ENCODE assay signal across 12 cellular contexts in genomic region chr3:58164916-58165821, GRCh38. TPM values are rescaled to one million over a fixed set of nuclear protein-coding genes. Genes with fewer than 3 reads are reported as not detected.
A peak's percentile ranks its signal among the peaks of the same experiment; 100 is the strongest.
DNase-seq lines count a peak whose midpoint lies in the region; ATAC-seq, FAIRE-seq and TF ChIP-seq lines count a peak whose summit lies in the region.
"Had no signal": no experiment of that assay in that cellular context is flagged by ENCODE, and none has a peak within 500 bp of the region (broad histone marks: within the 10 kb centered on the region; RNA-seq: fewer than 3 reads in every experiment).

No MANE protein-coding gene starts in this region.

- H3K14ac ChIP-seq in mesenchymal stem cell (ENCODE audit: low read length in 2 of 2): peak overlapping the region in 1 of 2 experiments; percentile 18

- H3K4me1 Mint-ChIP-seq in chondrocyte (ENCODE audit: low read depth): peaks cover 65% of the 10 kb centered on the region

- peak overlapping the region; percentile 27 for H4K8ac ChIP-seq in mesenchymal stem cell (ENCODE audit: low read length)

- H3K27ac ChIP-seq in mesenchymal stem cell (ENCODE audit: low read length, poor library complexity, severe bottlenecking): peak overlapping the region; percentile 63
- peak overlapping the region in 3 of 4 donors; percentile 19 to 49 (median 34) for H3K27ac ChIP-seq in upper lobe of left lung

- TF ChIP-seq CTCF in chondrocyte (IDR thresholded peaks at IDR 0.05) (peak; percentile 19), upper lobe of left lung (IDR thresholded peaks at IDR 0.05) (no peak)

- H3K27me3 Mint-ChIP-seq in chondrocyte (ENCODE audit: low read depth): no peaks in the 10 kb centered on the region

- H3K23ac ChIP-seq in mesenchymal stem cell (ENCODE audit: low read length in 2 of 2): no peak overlapping the region

- TF ChIP-seq POLR2A in upper lobe of left lung (IDR thresholded peaks at IDR 0.05): no peak
- no peak for TF ChIP-seq POLR2A in GM12891 (IDR thresholded peaks at IDR 0.05; ENCODE audit: low read depth, low read length)

- H3K9me3 ChIP-seq in mesenchymal stem cell (ENCODE audit: control insufficient read depth, low read length) (no peaks in the 10 kb centered on the region), upper lobe of left lung (peaks cover 0 to 3% (median 0%) of the 10 kb centered on the region in 4 donors)
- H3K9me3 ChIP-seq: spleen had no signal

- H3K27me3 ChIP-seq in mesenchymal stem cell (ENCODE audit: control insufficient read depth in 1 of 2, insufficient read depth in 1 of 2, low read length in 2 of 2) (no peaks in the 10 kb centered on the region), upper lobe of left lung (no peaks in the 10 kb centered on the region)
- H3K27me3 ChIP-seq: spleen had no signal

- H3K36me3 ChIP-seq in mesenchymal stem cell (ENCODE audit: control insufficient read depth in 1 of 2, insufficient read depth in 2 of 2, low read depth in 1 of 2, low read length in 2 of 2): peaks cover 63 to 64% of the 10 kb centered on the region in 2 experiments
- H3K36me3 ChIP-seq in upper lobe of left lung: peaks cover 0 to 52% (median 14%) of the 10 kb centered on the region in 4 donors

- peak overlapping the region in 1 of 2 experiments; percentile 17 for H2BK12ac ChIP-seq in mesenchymal stem cell (ENCODE audit: low read length in 2 of 2)

- H3K79me1 ChIP-seq in mesenchymal stem cell (replicated peaks; ENCODE audit: low read length, poor library complexity, severe bottlenecking): peaks cover 20% of the 10 kb centered on the region

- H2BK15ac ChIP-seq in mesenchymal stem cell (ENCODE audit: low read depth, poor library complexity, severe bottlenecking): no peak overlapping the region

- peak overlapping the region; percentile 82 for H3K27ac Mint-ChIP-seq in chondrocyte (ENCODE audit: unreplicated experiment)

- no peak overlapping the region for H2AFZ ChIP-seq in mesenchymal stem cell (ENCODE audit: low read depth, low read length)

- H3K36me3 Mint-ChIP-seq in chondrocyte (ENCODE audit: low read depth): peaks cover 23% of the 10 kb centered on the region

- DNase-seq in NCI-H2029 (lab: John Stamatoyannopoulos, UW) (peak; percentile 52), NCI-H2029 treated with DMSO at 0.1 percent for 48 hours (lab: John Stamatoyannopoulos, UW) (no peak), chondrocyte (ENCODE audit: low spot score) (peak; percentile 83), mesenchymal stem cell (no peak), upper lobe of left lung (peak in 1 of 2 donors; percentile 62), GM12891 (ENCODE audit: insufficient read length, low spot score) (no peak), OCI-M1 (lab: John Stamatoyannopoulos, UW) (no peak)
- DNase-seq: activated CD8-positive, alpha-beta memory T cell treated with anti-CD3 and anti-CD28 coated beads, Interleukin-2, amount 50 U/mL, for 48 hours; spleen; SW 1271 had no signal

- H3K4ac ChIP-seq in mesenchymal stem cell (ENCODE audit: low read depth in 1 of 2, low read length in 2 of 2): peak overlapping the region in 1 of 2 experiments; percentile 63

- H3K9ac ChIP-seq in mesenchymal stem cell (ENCODE audit: low read length): no peak overlapping the region

- FAIRE-seq in GM12891 (lab: Jason Lieb, UNC): no peak
- FAIRE-seq: colon had no signal

- no peak overlapping the region for H3K4me2 ChIP-seq in mesenchymal stem cell (ENCODE audit: low read length, poor library complexity, severe bottlenecking)

- TF ChIP-seq EP300 in upper lobe of left lung (IDR thresholded peaks at IDR 0.05): no peak

- H2BK120ac ChIP-seq in mesenchymal stem cell (ENCODE audit: low read depth, low read length): no peak overlapping the region

- peak overlapping the region; percentile 83 for H2AK5ac ChIP-seq in mesenchymal stem cell (ENCODE audit: low read length, severe bottlenecking)

- no peaks in the 10 kb centered on the region for H3K9me3 Mint-ChIP-seq in chondrocyte (ENCODE audit: low read depth)

- H3K4me1 ChIP-seq in mesenchymal stem cell (ENCODE audit: control insufficient read depth, insufficient read depth, low read depth, low read length): peaks cover 35% of the 10 kb centered on the region
- peaks cover 11 to 28% (median 26%) of the 10 kb centered on the region in 4 donors for H3K4me1 ChIP-seq in upper lobe of left lung

- H3K4me3 ChIP-seq in mesenchymal stem cell (ENCODE audit: insufficient read depth in 1 of 2, low read depth in 1 of 2, low read length in 2 of 2) (no peak overlapping the region), upper lobe of left lung (no peak overlapping the region)
- H3K4me3 ChIP-seq: spleen had no signal

- H4K91ac ChIP-seq in mesenchymal stem cell (ENCODE audit: low read length): no peak overlapping the region

- no peak overlapping the region for H2BK5ac ChIP-seq in mesenchymal stem cell (ENCODE audit: low read depth, low read length, poor library complexity, severe bottlenecking)

- 90% methylated on average over 13 of the region's 15 CpGs for WGBS in mesenchymal stem cell
- 74 to 77% methylated on average over 11 to 15 of the region's 15 CpGs for WGBS in upper lobe of left lung, 2 donors

- peak overlapping the region in 1 of 2 experiments; percentile 77 for H3K18ac ChIP-seq in mesenchymal stem cell (ENCODE audit: low read depth in 1 of 2, low read length in 2 of 2)

- no peak overlapping the region for H3K4me3 Mint-ChIP-seq in chondrocyte (ENCODE audit: unreplicated experiment)

- ATAC-seq in upper lobe of left lung (ENCODE audit: low FRiP score in 2 of 2) (peak in 1 of 2 donors; percentile 1), HG03432 (IDR thresholded peaks at IDR 0.05; ENCODE audit: unreplicated experiment) (no peak)

TF ChIP-seq in GM12891, 5 proteins besides CTCF, POLR2A, EP300 and RAD21:
- TF ChIP-seq TAF1 (IDR thresholded peaks at IDR 0.05; ENCODE audit: low read depth, low read length) (no peak), PAX5 (IDR thresholded peaks at IDR 0.05; ENCODE audit: insufficient read depth, low read length, severe bottlenecking) (no peak)

RNA-seq across cellular contexts. Expression of gene DNASE1L3, which starts 45.6 kb away (rescaled TPM):
- total RNA-seq in chondrocyte (not detected in 3 replicates), upper lobe of left lung (10 to 100 TPM in 1 of 6 donors, 1 to 10 TPM in 2, under 1 TPM in 2, not detected in 1; 0.59 to 35.6 (median 3.3) TPM)
- polyA plus RNA-seq in mesenchymal stem cell (2013, experiment 1 of 2): not detected
- not detected for polyA plus RNA-seq in mesenchymal stem cell (2013, experiment 2 of 2)
- 6.6 TPM for polyA plus RNA-seq in GM12891 (2012; ENCODE audit: low read depth, missing spikeins)

Comparison
In these comparisons a context has a peak if more than half of its experiments do, and no peak if none do; other contexts are left out.
1. DNase-seq: peak in NCI-H2029 (single experiment) and chondrocyte (single experiment); none in NCI-H2029 treated with DMSO at 0.1 percent for 48 hours (single experiment), mesenchymal stem cell (single experiment), GM12891 (single experiment) and OCI-M1 (single experiment).